ENCODE assay signal across 1 cellular context in the genomic region with DNA sequence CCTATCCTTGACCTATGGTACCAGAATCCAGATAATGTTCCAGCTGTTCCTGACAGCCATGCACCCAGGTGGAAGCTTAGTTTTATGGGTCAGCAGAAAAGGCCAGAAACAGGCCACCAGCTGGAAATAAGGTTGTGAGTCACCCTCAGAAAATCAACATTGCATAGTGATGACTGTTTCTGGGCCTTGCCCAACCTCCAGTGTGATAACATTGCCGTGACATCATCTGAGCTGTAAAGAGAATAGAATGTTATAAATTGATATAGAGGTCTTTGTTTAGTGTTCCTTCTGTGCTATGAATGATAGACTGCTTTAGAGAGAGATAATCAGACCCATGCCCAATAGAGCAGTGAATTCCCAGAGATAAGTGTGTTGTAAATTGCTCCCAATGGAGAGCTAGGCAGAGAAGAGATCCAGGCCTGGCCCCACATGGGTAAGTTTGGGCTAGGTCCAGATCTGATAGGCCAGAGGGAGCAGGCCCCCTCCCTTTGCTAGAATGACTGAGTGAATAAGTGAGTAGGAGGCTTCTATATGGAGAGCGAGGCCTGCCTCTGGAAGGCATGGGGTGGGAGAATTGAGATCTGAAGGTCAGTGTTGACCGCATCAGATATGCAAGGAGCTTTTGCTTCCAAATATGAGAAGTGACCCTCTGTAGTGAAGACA.
TF ChIP-seq lines count a peak whose summit lies in the region.

No MANE protein-coding gene starts in this region.

TF ChIP-seq in SK-N-SH, 30 proteins besides CTCF, POLR2A, EP300 and RAD21 (continued from another document):
- TF ChIP-seq, protein P1, sequence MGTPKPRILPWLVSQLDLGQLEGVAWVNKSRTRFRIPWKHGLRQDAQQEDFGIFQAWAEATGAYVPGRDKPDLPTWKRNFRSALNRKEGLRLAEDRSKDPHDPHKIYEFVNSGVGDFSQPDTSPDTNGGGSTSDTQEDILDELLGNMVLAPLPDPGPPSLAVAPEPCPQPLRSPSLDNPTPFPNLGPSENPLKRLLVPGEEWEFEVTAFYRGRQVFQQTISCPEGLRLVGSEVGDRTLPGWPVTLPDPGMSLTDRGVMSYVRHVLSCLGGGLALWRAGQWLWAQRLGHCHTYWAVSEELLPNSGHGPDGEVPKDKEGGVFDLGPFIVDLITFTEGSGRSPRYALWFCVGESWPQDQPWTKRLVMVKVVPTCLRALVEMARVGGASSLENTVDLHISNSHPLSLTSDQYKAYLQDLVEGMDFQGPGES (IDR thresholded peaks at IDR 0.05; ENCODE audit: low read depth, low read length) = no peak
- peak; percentile 96 for TF ChIP-seq TCF12 (IDR thresholded peaks at IDR 0.05)
- peak; percentile 85; the same call in 1 of the 2 replicates for TF ChIP-seq FOXJ3 (CRISPR knock-in tag; IDR thresholded peaks at IDR 0.05)
- TF ChIP-seq FOXM1 (IDR thresholded peaks at IDR 0.05; ENCODE audit: low read depth) = no peak
- TF ChIP-seq, protein P2, sequence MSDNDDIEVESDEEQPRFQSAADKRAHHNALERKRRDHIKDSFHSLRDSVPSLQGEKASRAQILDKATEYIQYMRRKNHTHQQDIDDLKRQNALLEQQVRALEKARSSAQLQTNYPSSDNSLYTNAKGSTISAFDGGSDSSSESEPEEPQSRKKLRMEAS (IDR thresholded peaks at IDR 0.05; ENCODE audit: low read depth) = 0 out of 2 replicates have a peak, but pooled peaks have one; percentile 13
- TF ChIP-seq, protein P3, sequence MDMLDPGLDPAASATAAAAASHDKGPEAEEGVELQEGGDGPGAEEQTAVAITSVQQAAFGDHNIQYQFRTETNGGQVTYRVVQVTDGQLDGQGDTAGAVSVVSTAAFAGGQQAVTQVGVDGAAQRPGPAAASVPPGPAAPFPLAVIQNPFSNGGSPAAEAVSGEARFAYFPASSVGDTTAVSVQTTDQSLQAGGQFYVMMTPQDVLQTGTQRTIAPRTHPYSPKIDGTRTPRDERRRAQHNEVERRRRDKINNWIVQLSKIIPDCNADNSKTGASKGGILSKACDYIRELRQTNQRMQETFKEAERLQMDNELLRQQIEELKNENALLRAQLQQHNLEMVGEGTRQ (IDR thresholded peaks at IDR 0.05; ENCODE audit: borderline replicate concordance, low read depth, low read length) = no peak
- TF ChIP-seq, protein P4, sequence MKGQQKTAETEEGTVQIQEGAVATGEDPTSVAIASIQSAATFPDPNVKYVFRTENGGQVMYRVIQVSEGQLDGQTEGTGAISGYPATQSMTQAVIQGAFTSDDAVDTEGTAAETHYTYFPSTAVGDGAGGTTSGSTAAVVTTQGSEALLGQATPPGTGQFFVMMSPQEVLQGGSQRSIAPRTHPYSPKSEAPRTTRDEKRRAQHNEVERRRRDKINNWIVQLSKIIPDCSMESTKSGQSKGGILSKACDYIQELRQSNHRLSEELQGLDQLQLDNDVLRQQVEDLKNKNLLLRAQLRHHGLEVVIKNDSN (IDR thresholded peaks at IDR 0.05; ENCODE audit: borderline replicate concordance, low read depth) = no peak
- TF ChIP-seq, protein P5, sequence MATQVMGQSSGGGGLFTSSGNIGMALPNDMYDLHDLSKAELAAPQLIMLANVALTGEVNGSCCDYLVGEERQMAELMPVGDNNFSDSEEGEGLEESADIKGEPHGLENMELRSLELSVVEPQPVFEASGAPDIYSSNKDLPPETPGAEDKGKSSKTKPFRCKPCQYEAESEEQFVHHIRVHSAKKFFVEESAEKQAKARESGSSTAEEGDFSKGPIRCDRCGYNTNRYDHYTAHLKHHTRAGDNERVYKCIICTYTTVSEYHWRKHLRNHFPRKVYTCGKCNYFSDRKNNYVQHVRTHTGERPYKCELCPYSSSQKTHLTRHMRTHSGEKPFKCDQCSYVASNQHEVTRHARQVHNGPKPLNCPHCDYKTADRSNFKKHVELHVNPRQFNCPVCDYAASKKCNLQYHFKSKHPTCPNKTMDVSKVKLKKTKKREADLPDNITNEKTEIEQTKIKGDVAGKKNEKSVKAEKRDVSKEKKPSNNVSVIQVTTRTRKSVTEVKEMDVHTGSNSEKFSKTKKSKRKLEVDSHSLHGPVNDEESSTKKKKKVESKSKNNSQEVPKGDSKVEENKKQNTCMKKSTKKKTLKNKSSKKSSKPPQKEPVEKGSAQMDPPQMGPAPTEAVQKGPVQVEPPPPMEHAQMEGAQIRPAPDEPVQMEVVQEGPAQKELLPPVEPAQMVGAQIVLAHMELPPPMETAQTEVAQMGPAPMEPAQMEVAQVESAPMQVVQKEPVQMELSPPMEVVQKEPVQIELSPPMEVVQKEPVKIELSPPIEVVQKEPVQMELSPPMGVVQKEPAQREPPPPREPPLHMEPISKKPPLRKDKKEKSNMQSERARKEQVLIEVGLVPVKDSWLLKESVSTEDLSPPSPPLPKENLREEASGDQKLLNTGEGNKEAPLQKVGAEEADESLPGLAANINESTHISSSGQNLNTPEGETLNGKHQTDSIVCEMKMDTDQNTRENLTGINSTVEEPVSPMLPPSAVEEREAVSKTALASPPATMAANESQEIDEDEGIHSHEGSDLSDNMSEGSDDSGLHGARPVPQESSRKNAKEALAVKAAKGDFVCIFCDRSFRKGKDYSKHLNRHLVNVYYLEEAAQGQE (IDR thresholded peaks at IDR 0.05; ENCODE audit: low read depth, low read length) = no peak
- peak; percentile 99 for TF ChIP-seq FOSL2 (IDR thresholded peaks at IDR 0.05; ENCODE audit: borderline replicate concordance, low read depth)
- TF ChIP-seq GATA2 (CRISPR knock-in tag; IDR thresholded peaks at IDR 0.05) = peak; percentile 96
- no peak for TF ChIP-seq GABPA (IDR thresholded peaks at IDR 0.05; ENCODE audit: low read depth)
- peak; percentile 75 for TF ChIP-seq NFIC (IDR thresholded peaks at IDR 0.05; ENCODE audit: borderline replicate concordance)
- TF ChIP-seq MEF2A (IDR thresholded peaks at IDR 0.05; ENCODE audit: borderline replicate concordance, low read depth) = peak; percentile 62; the same call in 1 of the 2 replicates
- no peak for TF ChIP-seq NRF1 (IDR thresholded peaks at IDR 0.05; ENCODE audit: low read depth, low read length)
- TF ChIP-seq, protein P6, sequence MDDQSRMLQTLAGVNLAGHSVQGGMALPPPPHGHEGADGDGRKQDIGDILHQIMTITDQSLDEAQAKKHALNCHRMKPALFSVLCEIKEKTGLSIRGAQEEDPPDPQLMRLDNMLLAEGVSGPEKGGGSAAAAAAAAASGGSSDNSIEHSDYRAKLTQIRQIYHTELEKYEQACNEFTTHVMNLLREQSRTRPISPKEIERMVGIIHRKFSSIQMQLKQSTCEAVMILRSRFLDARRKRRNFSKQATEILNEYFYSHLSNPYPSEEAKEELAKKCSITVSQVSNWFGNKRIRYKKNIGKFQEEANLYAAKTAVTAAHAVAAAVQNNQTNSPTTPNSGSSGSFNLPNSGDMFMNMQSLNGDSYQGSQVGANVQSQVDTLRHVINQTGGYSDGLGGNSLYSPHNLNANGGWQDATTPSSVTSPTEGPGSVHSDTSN (IDR thresholded peaks at IDR 0.05) = peak; percentile 82
- peak; percentile 87 for TF ChIP-seq TEAD4 (IDR thresholded peaks at IDR 0.05; ENCODE audit: borderline replicate concordance, insufficient read depth)
TF ChIP-seq in SK-N-SH: peak in this region for 16.
